Comparison of ENCODE assay signal across 20 cellular contexts in the genomic region with DNA sequence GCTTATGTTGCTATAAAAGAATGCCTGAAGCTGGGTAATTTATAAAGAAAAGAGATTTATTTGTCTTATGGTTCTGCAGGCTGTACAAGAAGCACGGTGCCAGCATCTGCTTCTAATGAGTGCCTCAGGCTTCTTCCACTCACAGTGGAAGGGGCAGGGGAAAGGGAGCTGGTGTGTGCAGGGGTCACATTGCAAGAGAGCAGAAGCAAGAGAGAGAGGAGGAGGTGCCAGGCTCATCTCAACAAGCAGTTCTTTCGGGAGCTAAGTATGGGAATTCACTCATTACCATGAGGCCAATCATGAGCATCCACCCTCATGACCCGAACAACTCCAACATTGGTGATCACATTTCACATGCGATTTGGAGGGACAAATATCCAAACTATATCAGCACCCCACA.
"Had no signal": no experiment of that assay in that cellular context is flagged by ENCODE, and none has a peak within 500 bp of the region (broad histone marks: within the 10 kb centered on the region; RNA-seq: fewer than 3 reads in every experiment).

No MANE protein-coding gene starts in this region.

- H3K36me3 ChIP-seq: heart left ventricle, neutrophil, stomach, thoracic aorta had no signal

- H3K27ac Mint-ChIP-seq: endodermal cell; naive thymus-derived CD4-positive, alpha-beta T cell; nephron progenitor cell had no signal

- ATAC-seq: heart left ventricle; left lobe of liver; naive thymus-derived CD4-positive, alpha-beta T cell; right cardiac atrium had no signal

- H3K27me3 ChIP-seq: heart left ventricle, neutrophil, stomach had no signal

- H3K4me3 Mint-ChIP-seq: endodermal cell; naive thymus-derived CD4-positive, alpha-beta T cell; nephron progenitor cell had no signal

- DNase-seq: effector CD4-positive, alpha-beta T cell; endodermal cell; erythroblast; heart left ventricle; hippocampal formation; kidney glomerular epithelial cell; mammary epithelial cell; naive thymus-derived CD4-positive, alpha-beta T cell; nephron progenitor cell; right cardiac atrium; small intestine; stimulated activated CD4-positive, alpha-beta T cell treated with anti-CD3 and anti-CD28 coated beads, Interleukin-12 subunit alpha, Interleukin-12 subunit beta, amount 100 ng/mL, for 4 hours; stimulated activated naive CD4-positive, alpha-beta T cell; stomach; substantia nigra; trophoblast cell had no signal

- H3K9me3 ChIP-seq: neutrophil had no signal

- H3K4me1 ChIP-seq: heart left ventricle, stomach had no signal

- H3K27ac ChIP-seq: coronary artery, heart left ventricle, neutrophil, stomach, thoracic aorta had no signal

- H3K9me3 Mint-ChIP-seq: endodermal cell had no signal

- H3K4me3 ChIP-seq: coronary artery, heart left ventricle, stomach, thoracic aorta had no signal
